ENCODE assay signal across 1 cellular context in the genomic region with DNA sequence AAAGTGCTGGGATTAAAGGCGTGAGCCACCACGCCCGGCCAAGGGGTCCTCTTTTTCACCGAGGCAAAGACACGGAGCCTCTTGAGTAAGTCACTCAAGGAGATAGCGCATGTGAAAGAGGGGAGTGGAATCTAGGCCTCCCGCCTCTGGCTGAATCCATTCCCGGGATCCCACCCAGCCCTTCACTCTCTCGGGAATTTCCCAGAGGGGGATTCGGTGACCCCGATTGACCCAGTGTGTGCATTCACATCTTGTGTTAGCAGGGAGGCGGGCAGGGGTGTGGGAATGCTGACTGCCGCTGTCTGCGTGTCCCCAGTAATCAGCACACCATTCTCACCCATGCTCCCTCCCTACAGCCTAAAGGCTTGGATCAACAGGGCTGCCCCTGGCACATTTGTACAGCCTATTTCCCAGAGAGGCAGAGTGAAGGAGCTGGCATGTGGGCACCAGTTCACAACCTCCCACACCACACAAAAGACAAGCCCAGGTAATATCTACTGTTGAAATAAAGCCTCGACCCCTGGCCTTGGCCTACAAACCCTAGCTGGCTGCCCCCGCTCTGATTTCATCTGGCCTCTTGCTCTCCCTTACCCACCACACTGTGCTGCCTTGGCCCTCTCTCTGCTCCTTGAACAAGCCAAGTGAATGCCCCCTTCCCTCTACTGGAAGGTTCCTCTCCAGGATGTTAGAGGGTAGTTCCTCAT.
TF ChIP-seq lines count a peak whose summit lies in the region.

No MANE protein-coding gene starts in this region.

TF ChIP-seq in A549, 52 proteins besides CTCF, POLR2A, EP300 and RAD21:
- TF ChIP-seq RNF2 (IDR thresholded peaks at IDR 0.05; ENCODE audit: borderline replicate concordance, low read depth): no peak
- TF ChIP-seq MAZ (IDR thresholded peaks at IDR 0.05; ENCODE audit: borderline replicate concordance, low read depth, low read length): no peak
- TF ChIP-seq JUNB (IDR thresholded peaks at IDR 0.05): no peak
